Comparison of ENCODE assay signal across 1 cellular context in genomic region chr12:109561711-109562030, GRCh38.
TF ChIP-seq lines count a peak whose summit lies in the region.

No MANE protein-coding gene starts in this region.

TF ChIP-seq in K562, 482 proteins besides CTCF, POLR2A, EP300 and RAD21:
- TF ChIP-seq FIP1L1 (IDR thresholded peaks at IDR 0.05; ENCODE audit: low read depth, low read length, poor library complexity, severe bottlenecking) (no peak), POLR2G (IDR thresholded peaks at IDR 0.05; ENCODE audit: low read depth, low read length) (0 out of 2 replicates have a peak, but pooled peaks have one; percentile 18)
